8 cellular contexts compared by ENCODE assay signal in the genomic region with DNA sequence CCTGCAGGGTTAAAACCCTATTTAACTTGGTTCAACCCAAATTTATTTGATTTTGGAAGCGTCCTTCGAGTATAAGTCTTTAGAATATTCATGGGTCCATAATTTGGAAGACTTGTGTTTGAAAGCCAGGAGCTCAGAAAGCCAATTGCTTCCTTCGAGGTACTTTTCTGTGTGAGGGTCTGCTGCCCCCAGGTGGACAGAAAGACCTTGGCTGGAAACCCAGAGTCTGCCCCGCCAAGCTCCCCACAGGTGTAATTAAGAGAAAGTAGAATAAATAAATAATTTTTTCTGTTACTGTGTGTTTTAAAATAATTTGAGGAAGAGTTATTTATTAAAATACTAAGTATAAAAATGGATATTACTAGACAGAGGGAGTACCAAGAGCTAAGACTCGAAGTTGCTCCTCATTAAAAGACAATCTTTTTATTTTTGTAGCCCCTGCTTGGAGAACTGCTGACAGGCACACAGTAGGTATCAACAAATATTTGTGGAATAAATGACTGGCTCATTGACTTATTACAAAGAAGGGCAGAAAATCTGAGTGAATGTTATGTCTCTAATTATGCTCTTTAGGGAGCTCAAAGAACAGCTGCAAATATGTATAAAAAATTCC.
DNase-seq lines count a peak whose midpoint lies in the region; ATAC-seq and TF ChIP-seq lines count a peak whose summit lies in the region.

No MANE protein-coding gene starts in this region.

- TF ChIP-seq POLR2A in vagina (IDR thresholded peaks at IDR 0.05): no peak

- CTCF ChIA-PET in WTC11 (lab: Charles Lee): interaction anchor here (0.6 to 2.5 kb wide), 61 partner anchors 9 to 1037 kb away, joined by 3 to 30 read pairs (median 5); a partner anchor contains a TSS

- no peak overlapping the region for H3K4ac ChIP-seq in mesenchymal stem cell (ENCODE audit: low read depth in 1 of 2, low read length in 2 of 2)

- H3K4me3 ChIP-seq in mesenchymal stem cell (ENCODE audit: insufficient read depth in 1 of 2, low read depth in 1 of 2, low read length in 2 of 2) (no peak overlapping the region), vagina (no peak overlapping the region)

- no peak overlapping the region for H3K18ac ChIP-seq in mesenchymal stem cell (ENCODE audit: low read depth in 1 of 2, low read length in 2 of 2)

- H3K79me1 ChIP-seq in mesenchymal stem cell (replicated peaks; ENCODE audit: low read length, poor library complexity, severe bottlenecking): no peaks in the 10 kb centered on the region

- H3K4me2 ChIP-seq in mesenchymal stem cell (ENCODE audit: low read length, poor library complexity, severe bottlenecking): no peak overlapping the region

- no peaks in the 10 kb centered on the region for H3K9me3 Mint-ChIP-seq in WTC11

- H3K36me3 ChIP-seq in mesenchymal stem cell (ENCODE audit: control insufficient read depth in 1 of 2, insufficient read depth in 2 of 2, low read depth in 1 of 2, low read length in 2 of 2): no peaks in the 10 kb centered on the region
- no peaks in the 10 kb centered on the region for H3K36me3 ChIP-seq in vagina

- H3K23ac ChIP-seq in mesenchymal stem cell (ENCODE audit: low read length in 2 of 2): no peak overlapping the region

- H3K9me3 ChIP-seq in mesenchymal stem cell (ENCODE audit: control insufficient read depth, low read length): no peaks in the 10 kb centered on the region
- no peaks in the 10 kb centered on the region for H3K9me3 ChIP-seq in vagina

- no peaks in the 10 kb centered on the region; the same call in 1 of the 2 replicates for H3K27me3 Mint-ChIP-seq in WTC11 (ENCODE audit: low read depth)

- H3K27ac ChIP-seq in mesenchymal stem cell (ENCODE audit: low read length, poor library complexity, severe bottlenecking): no peak overlapping the region
- no peak overlapping the region for H3K27ac ChIP-seq in vagina

- no peak overlapping the region for H3K9ac ChIP-seq in mesenchymal stem cell (ENCODE audit: low read length)

- peaks cover 6% of the 10 kb centered on the region for H3K4me1 Mint-ChIP-seq in WTC11

- H3K27ac Mint-ChIP-seq in WTC11: no peak overlapping the region

- no peak overlapping the region for H3K4me3 Mint-ChIP-seq in WTC11

- peak; percentile 9 for DNase-seq in NCI-H2196 (lab: John Stamatoyannopoulos, UW; ENCODE audit: unreplicated experiment)
- DNase-seq in NCI-H2196 treated with DMSO at 0.1 percent for 48 hours (lab: John Stamatoyannopoulos, UW; ENCODE audit: unreplicated experiment): no peak
- DNase-seq in LoVo (ENCODE audit: low spot score): peak; percentile 40
- DNase-seq in WTC11 (ENCODE audit: low spot score): peak; percentile 71
- DNase-seq in mesenchymal stem cell: peak; percentile 3
- no peak for DNase-seq in middle frontal gyrus (ENCODE audit: extremely low spot score, low spot score)
- DNase-seq in vagina (ENCODE audit: extremely low spot score in 2 of 2): no peak

- H3K14ac ChIP-seq in mesenchymal stem cell (ENCODE audit: low read length in 2 of 2): no peak overlapping the region

- POLR2A ChIA-PET in WTC11 (lab: Charles Lee): no interaction called here

- intact Hi-C loops in vagina (cut with DNase I): no loop called here

- peak; percentile 72 for TF ChIP-seq CTCF in WTC11 (IDR thresholded peaks at IDR 0.05)
- peak in 1 of 3 experiments; percentile 20 for TF ChIP-seq CTCF in vagina (IDR thresholded peaks at IDR 0.05)

- H3K4me1 ChIP-seq in mesenchymal stem cell (ENCODE audit: control insufficient read depth, insufficient read depth, low read depth, low read length) (no peaks in the 10 kb centered on the region), vagina (no peaks in the 10 kb centered on the region)

- H2AFZ ChIP-seq in mesenchymal stem cell (ENCODE audit: low read depth, low read length): no peak overlapping the region

- no peak overlapping the region for H2BK15ac ChIP-seq in mesenchymal stem cell (ENCODE audit: low read depth, poor library complexity, severe bottlenecking)

- H2AK5ac ChIP-seq in mesenchymal stem cell (ENCODE audit: low read length, severe bottlenecking): no peak overlapping the region

- H3K36me3 Mint-ChIP-seq in WTC11: no peaks in the 10 kb centered on the region

- WGBS in mesenchymal stem cell: 12% methylated on average over 4 of the region's 5 CpGs

- H3K27me3 ChIP-seq in mesenchymal stem cell (ENCODE audit: control insufficient read depth in 1 of 2, insufficient read depth in 1 of 2, low read length in 2 of 2) (no peaks in the 10 kb centered on the region), vagina (no peaks in the 10 kb centered on the region)

- H4K91ac ChIP-seq in mesenchymal stem cell (ENCODE audit: low read length): no peak overlapping the region

- H2BK120ac ChIP-seq in mesenchymal stem cell (ENCODE audit: low read depth, low read length): no peak overlapping the region

- ATAC-seq in WTC11 (peak; percentile 83), GM21528 (IDR thresholded peaks at IDR 0.05; ENCODE audit: low FRiP score, unreplicated experiment) (no peak)

- H2BK12ac ChIP-seq in mesenchymal stem cell (ENCODE audit: low read length in 2 of 2): no peak overlapping the region

- no peak overlapping the region for H4K8ac ChIP-seq in mesenchymal stem cell (ENCODE audit: low read length)

- no peak overlapping the region for H2BK5ac ChIP-seq in mesenchymal stem cell (ENCODE audit: low read depth, low read length, poor library complexity, severe bottlenecking)

TF ChIP-seq in WTC11, 78 proteins besides CTCF, POLR2A, EP300 and RAD21:
- TF ChIP-seq NFE2L1 (CRISPR knock-in tag; IDR thresholded peaks at IDR 0.05): no peak
- TF ChIP-seq KAT7 (CRISPR knock-in tag; IDR thresholded peaks at IDR 0.05; ENCODE audit: borderline replicate concordance): no peak
- TF ChIP-seq NFATC4 (CRISPR knock-in tag; IDR thresholded peaks at IDR 0.05): no peak
- no peak for TF ChIP-seq CREM (CRISPR knock-in tag; IDR thresholded peaks at IDR 0.05)
- TF ChIP-seq, protein P1, sequence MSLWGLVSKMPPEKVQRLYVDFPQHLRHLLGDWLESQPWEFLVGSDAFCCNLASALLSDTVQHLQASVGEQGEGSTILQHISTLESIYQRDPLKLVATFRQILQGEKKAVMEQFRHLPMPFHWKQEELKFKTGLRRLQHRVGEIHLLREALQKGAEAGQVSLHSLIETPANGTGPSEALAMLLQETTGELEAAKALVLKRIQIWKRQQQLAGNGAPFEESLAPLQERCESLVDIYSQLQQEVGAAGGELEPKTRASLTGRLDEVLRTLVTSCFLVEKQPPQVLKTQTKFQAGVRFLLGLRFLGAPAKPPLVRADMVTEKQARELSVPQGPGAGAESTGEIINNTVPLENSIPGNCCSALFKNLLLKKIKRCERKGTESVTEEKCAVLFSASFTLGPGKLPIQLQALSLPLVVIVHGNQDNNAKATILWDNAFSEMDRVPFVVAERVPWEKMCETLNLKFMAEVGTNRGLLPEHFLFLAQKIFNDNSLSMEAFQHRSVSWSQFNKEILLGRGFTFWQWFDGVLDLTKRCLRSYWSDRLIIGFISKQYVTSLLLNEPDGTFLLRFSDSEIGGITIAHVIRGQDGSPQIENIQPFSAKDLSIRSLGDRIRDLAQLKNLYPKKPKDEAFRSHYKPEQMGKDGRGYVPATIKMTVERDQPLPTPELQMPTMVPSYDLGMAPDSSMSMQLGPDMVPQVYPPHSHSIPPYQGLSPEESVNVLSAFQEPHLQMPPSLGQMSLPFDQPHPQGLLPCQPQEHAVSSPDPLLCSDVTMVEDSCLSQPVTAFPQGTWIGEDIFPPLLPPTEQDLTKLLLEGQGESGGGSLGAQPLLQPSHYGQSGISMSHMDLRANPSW (CRISPR knock-in tag; conservative IDR thresholded peaks at IDR 0.05; ENCODE audit: low read depth): no peak

Comparison
In these comparisons a context has a peak if more than half of its experiments do, and no peak if none do; other contexts are left out.
1. DNase-seq: peak in NCI-H2196 (single experiment), LoVo (single experiment), WTC11 (single experiment) and mesenchymal stem cell (single experiment); none in NCI-H2196 treated with DMSO at 0.1 percent for 48 hours (single experiment), middle frontal gyrus (single experiment) and vagina (0 of 2).